Comparison of ENCODE assay signal across 1 cellular context in the genomic region with DNA sequence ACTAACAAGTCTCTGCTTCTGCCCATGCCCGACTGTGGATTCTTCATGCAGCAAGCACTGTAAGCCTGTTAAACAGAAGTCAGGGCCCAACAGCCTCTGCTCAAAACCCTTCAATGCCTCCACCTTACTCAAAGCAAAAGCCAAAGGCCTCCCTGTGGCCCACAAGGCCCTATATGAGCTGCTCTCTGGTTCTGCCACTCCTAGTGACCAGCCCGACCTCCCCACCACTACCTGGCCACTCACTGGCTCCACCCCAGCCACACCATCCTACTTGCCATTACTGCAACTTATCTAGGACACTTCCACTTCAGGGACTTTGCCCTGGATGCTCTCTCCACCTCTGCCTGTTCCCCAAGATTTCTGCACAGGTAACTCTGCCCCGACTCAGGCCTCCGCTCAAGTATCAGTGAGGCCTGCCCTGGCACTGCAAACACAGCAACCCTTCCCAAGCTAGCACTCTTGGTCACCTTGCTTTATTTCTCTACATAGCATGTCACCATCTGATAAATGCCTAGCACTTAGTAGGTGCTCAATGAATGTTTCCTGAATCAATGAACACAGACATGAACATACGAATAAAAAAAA.
TF ChIP-seq lines count a peak whose summit lies in the region.

No MANE protein-coding gene starts in this region.

TF ChIP-seq in H1, 55 proteins besides CTCF, POLR2A, EP300 and RAD21:
- TF ChIP-seq SUZ12 (IDR thresholded peaks at IDR 0.05; ENCODE audit: low read length) (no peak), ASH2L (IDR thresholded peaks at IDR 0.05; ENCODE audit: low read length) (no peak), TAF7 (optimal IDR thresholded peaks at IDR 0.05; ENCODE audit: borderline replicate concordance, low read depth, low read length) (no peak), POU5F1 (IDR thresholded peaks at IDR 0.05; ENCODE audit: low read depth, low read length) (no peak), HDAC6 (IDR thresholded peaks at IDR 0.05; ENCODE audit: low read depth, low read length) (no peak), CTBP2 (IDR thresholded peaks at IDR 0.05; ENCODE audit: borderline replicate concordance, insufficient read depth, insufficient read length, low read length) (no peak), CREB1 (IDR thresholded peaks at IDR 0.05) (no peak), SIN3A (conservative IDR thresholded peaks at IDR 0.05 in 1 of 2, IDR thresholded peaks at IDR 0.05 in 1 of 2; ENCODE audit: low read depth in 1 of 2, low read length in 2 of 2) (no peak)
- TF ChIP-seq, protein P1, sequence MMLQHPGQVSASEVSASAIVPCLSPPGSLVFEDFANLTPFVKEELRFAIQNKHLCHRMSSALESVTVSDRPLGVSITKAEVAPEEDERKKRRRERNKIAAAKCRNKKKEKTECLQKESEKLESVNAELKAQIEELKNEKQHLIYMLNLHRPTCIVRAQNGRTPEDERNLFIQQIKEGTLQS (IDR thresholded peaks at IDR 0.05; ENCODE audit: insufficient read depth, low read depth, low read length) = no peak
- TF ChIP-seq, protein P2, sequence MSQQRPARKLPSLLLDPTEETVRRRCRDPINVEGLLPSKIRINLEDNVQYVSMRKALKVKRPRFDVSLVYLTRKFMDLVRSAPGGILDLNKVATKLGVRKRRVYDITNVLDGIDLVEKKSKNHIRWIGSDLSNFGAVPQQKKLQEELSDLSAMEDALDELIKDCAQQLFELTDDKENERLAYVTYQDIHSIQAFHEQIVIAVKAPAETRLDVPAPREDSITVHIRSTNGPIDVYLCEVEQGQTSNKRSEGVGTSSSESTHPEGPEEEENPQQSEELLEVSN (IDR thresholded peaks at IDR 0.05) = no peak
